Comparison of ENCODE assay signal across 8 cellular contexts in genomic region chr16:2904922-2905240, GRCh38. TPM values are rescaled to one million over a fixed set of nuclear protein-coding genes. Genes with fewer than 3 reads are reported as not detected.
DNase-seq lines count a peak whose midpoint lies in the region; ATAC-seq and TF ChIP-seq lines count a peak whose summit lies in the region.

No MANE protein-coding gene starts in this region.

- H3K4me1 ChIP-seq in PC-9 (replicated peaks; ENCODE audit: insufficient read depth) (peaks cover 20% of the 10 kb centered on the region), endodermal cell (ENCODE audit: control insufficient read depth, insufficient read depth, low read length) (no peaks in the 10 kb centered on the region), neuronal stem cell (ENCODE audit: control insufficient read depth in 2 of 2, insufficient read depth in 1 of 2, low read depth in 1 of 2, low read length in 2 of 2) (peaks cover 2 to 3% of the 10 kb centered on the region in 2 donors)

- DNase-seq in AG10803 (ENCODE audit: low read depth), result no peak
- no peak for DNase-seq in PC-9
- no peak for DNase-seq in endodermal cell
- DNase-seq in neuronal stem cell (ENCODE audit: low spot score), result no peak
- DNase-seq in GF-D8 (lab: John Stamatoyannopoulos, UW), result no peak
- DNase-seq in midbrain (lab: John Stamatoyannopoulos, UW), result no peak
- DNase-seq in NCI-H82 treated with DMSO at 0.1 percent for 48 hours (lab: John Stamatoyannopoulos, UW; ENCODE audit: unreplicated experiment), result no peak

- H2AK5ac ChIP-seq in neuronal stem cell (ENCODE audit: low read depth, low read length), result peak overlapping the region; percentile 94

- H3K79me2 ChIP-seq in PC-9 (ENCODE audit: low read depth), result no peaks in the 10 kb centered on the region

- peak overlapping the region; percentile 90 for H3K4me3 Mint-ChIP-seq in endodermal cell

- H3K27me3 Mint-ChIP-seq in endodermal cell (ENCODE audit: insufficient read depth), result peaks cover 6% of the 10 kb centered on the region

- POLR2A ChIA-PET in PC-9 (lab: Charles Lee; ENCODE audit: unreplicated experiment), result interaction anchor here (0.6 to 1.0 kb wide), 3 partner anchors 22 to 800 kb away, joined by 3 to 19 read pairs (median 16); partner anchors contain the start of gene FLYWCH2

- peak overlapping the region; percentile 79 for H2AFZ ChIP-seq in PC-9
- H2AFZ ChIP-seq in neuronal stem cell (ENCODE audit: low read length), result peak overlapping the region; percentile 76

- no peaks in the 10 kb centered on the region for H3K79me1 ChIP-seq in neuronal stem cell (ENCODE audit: low read depth, low read length)

- H3K18ac ChIP-seq in neuronal stem cell (ENCODE audit: low read length), result peak overlapping the region; percentile 97

- H3K9me3 ChIP-seq in PC-9 (ENCODE audit: insufficient read depth, low read depth), result no peaks in the 10 kb centered on the region
- no peaks in the 10 kb centered on the region for H3K9me3 ChIP-seq in endodermal cell (ENCODE audit: control insufficient read depth, low read length)
- H3K9me3 ChIP-seq in neuronal stem cell (replicated peaks in 1 of 2; ENCODE audit: control insufficient read depth in 2 of 2, insufficient read depth in 1 of 2, low read depth in 1 of 2, low read length in 2 of 2), result no peaks in the 10 kb centered on the region

- TSS peak; percentile 93 for BruUV-seq in PC-9 (replicated peaks; lab: Mats Ljungman, UMichigan)

- H4K20me1 ChIP-seq in PC-9 (ENCODE audit: insufficient read depth), result no peaks in the 10 kb centered on the region

- TF ChIP-seq CTCF in AG10803 (conservative IDR thresholded peaks at IDR 0.05; ENCODE audit: low read length), result no peak
- TF ChIP-seq CTCF in PC-9 (conservative IDR thresholded peaks at IDR 0.05), result no peak
- TF ChIP-seq CTCF in endodermal cell (conservative IDR thresholded peaks at IDR 0.05), result no peak

- H3K27ac ChIP-seq in PC-9 (peak overlapping the region; percentile 23; the same call in 1 of the 2 replicates), endodermal cell (ENCODE audit: low read depth, low read length) (peak overlapping the region; percentile 63), neuronal stem cell (replicated peaks; ENCODE audit: low read length) (peak overlapping the region; percentile 46)

- no peaks in the 10 kb centered on the region for H3K36me3 ChIP-seq in PC-9 (ENCODE audit: low read depth)
- no peaks in the 10 kb centered on the region for H3K36me3 ChIP-seq in endodermal cell (ENCODE audit: control insufficient read depth, insufficient read depth, low read length)
- H3K36me3 ChIP-seq in neuronal stem cell (replicated peaks in 1 of 2; ENCODE audit: control insufficient read depth in 2 of 2, insufficient read depth in 2 of 2, low read length in 2 of 2), result no peaks in the 10 kb centered on the region

- intact Hi-C loops in PC-9 (cut with micrococcal nuclease; ENCODE audit: unreplicated experiment), result loop anchor here (1.0 to 10.0 kb wide), 6 partner anchors 22 to 680 kb away; partner anchors contain the start of genes E4F1, FLYWCH2, KREMEN2 and PRSS27

- peak overlapping the region; percentile 97 for H3K27ac Mint-ChIP-seq in endodermal cell

- peak; percentile 1 for ATAC-seq in GM21423 (IDR thresholded peaks at IDR 0.05; ENCODE audit: unreplicated experiment)

- H2BK15ac ChIP-seq in neuronal stem cell (ENCODE audit: low read length), result peak overlapping the region; percentile 75

- H4K8ac ChIP-seq in neuronal stem cell (ENCODE audit: low read depth, low read length), result no peak overlapping the region

- 0 to 2% methylated on average over 12 to 32 of the region's 32 CpGs for WGBS in endodermal cell (ENCODE audit: insufficient coverage in 1 of 2, insufficient read length in 1 of 2), 2 experiments
- WGBS in neuronal stem cell (ENCODE audit: extremely low coverage in 2 of 2, insufficient read length in 2 of 2, insufficient replicate concordance in 1 of 2), 2 donors, result no CpG with 5 or more reads among the region's 32 CpGs

- peak overlapping the region; percentile 75 for H3K14ac ChIP-seq in neuronal stem cell (ENCODE audit: low read length)

- H3K4ac ChIP-seq in neuronal stem cell (ENCODE audit: low read length), result peak overlapping the region; percentile 37

- peaks cover 4% of the 10 kb centered on the region for H3K36me3 Mint-ChIP-seq in endodermal cell (ENCODE audit: low read depth)

- peaks cover 20% of the 10 kb centered on the region for H3F3A ChIP-seq in PC-9 (ENCODE audit: insufficient read depth, low read depth)

- peaks cover 12% of the 10 kb centered on the region for H3K9me3 Mint-ChIP-seq in endodermal cell

- no peaks in the 10 kb centered on the region for H3K9me2 ChIP-seq in PC-9 (ENCODE audit: insufficient read depth)

- H3K9ac ChIP-seq in endodermal cell (ENCODE audit: extremely low read depth, low read length, poor library complexity, severe bottlenecking) (peak overlapping the region; percentile 67), neuronal stem cell (ENCODE audit: low read depth, low read length, poor library complexity) (peak overlapping the region; percentile 93)

- peak overlapping the region; percentile 41 for H2BK12ac ChIP-seq in neuronal stem cell (ENCODE audit: low read length)

- peak overlapping the region; percentile 81 for H3K4me3 ChIP-seq in AG10803 (ENCODE audit: low read length)
- peak overlapping the region; percentile 86 for H3K4me3 ChIP-seq in PC-9
- peak overlapping the region; percentile 91 for H3K4me3 ChIP-seq in endodermal cell (ENCODE audit: low read length)
- H3K4me3 ChIP-seq in neuronal stem cell (ENCODE audit: low read length in 2 of 2), result peak overlapping the region; percentile 89 to 93

- H3K4me1 Mint-ChIP-seq in endodermal cell, result peaks cover 4% of the 10 kb centered on the region

- H3K27me3 ChIP-seq in PC-9 (ENCODE audit: insufficient read depth, low read depth), result no peaks in the 10 kb centered on the region
- H3K27me3 ChIP-seq in endodermal cell (ENCODE audit: control insufficient read depth, insufficient read depth, low read length, poor library complexity, severe bottlenecking), result no peaks in the 10 kb centered on the region
- peaks cover 0 to 1% (median 0%) of the 10 kb centered on the region in 3 experiments for H3K27me3 ChIP-seq in neuronal stem cell (ENCODE audit: control insufficient read depth in 3 of 3, insufficient read depth in 3 of 3, low read depth in 1 of 3, low read length in 3 of 3)

- peak overlapping the region; percentile 100 for H3K23ac ChIP-seq in neuronal stem cell (ENCODE audit: low read depth, low read length, poor library complexity)

- CTCF ChIA-PET in PC-9 (lab: Charles Lee), result interaction anchor here (0.6 kb wide), 1 partner anchor 1570 kb away, joined by 5 read pairs; no protein-coding TSS in a partner anchor

- H2BK5ac ChIP-seq in neuronal stem cell (ENCODE audit: low read length), result peak overlapping the region; percentile 82

- no peak overlapping the region for H2BK120ac ChIP-seq in neuronal stem cell (ENCODE audit: low read depth, low read length)

- H3K4me2 ChIP-seq in PC-9, result peak overlapping the region; percentile 87
- peak overlapping the region; percentile 98 for H3K4me2 ChIP-seq in neuronal stem cell (ENCODE audit: insufficient read depth, low read length, poor library complexity, severe bottlenecking)

- no peak overlapping the region for H4K91ac ChIP-seq in neuronal stem cell (ENCODE audit: low read depth, low read length, poor library complexity)

RNA-seq across cellular contexts. Expression of gene FLYWCH1, which starts 6.8 kb away (rescaled TPM):
- total RNA-seq in PC-9 (2021) (79.9 and 84.8 TPM in 2 replicates), endodermal cell (10 to 100 TPM; 20.5 to 33.6 TPM)
- polyA plus RNA-seq in endodermal cell (2013, experiment 1 of 2), result 16.4 TPM
- polyA plus RNA-seq in endodermal cell (2013, experiment 2 of 2), result 17.2 TPM
- polyA plus RNA-seq in neuronal stem cell (2013, experiment 1 of 2), result 8.3 TPM
- polyA plus RNA-seq in neuronal stem cell (2013, experiment 2 of 2), result 8.3 TPM

RNA-seq across cellular contexts. Expression of gene FLYWCH2, which starts 21.9 kb away (rescaled TPM):
- total RNA-seq in PC-9 (2021), result 41.5 and 50.1 TPM in 2 replicates
- total RNA-seq in endodermal cell, result 10 to 100 TPM; 30.9 to 35.5 TPM
- polyA plus RNA-seq in endodermal cell (2013, experiment 1 of 2), result 17.2 TPM
- 16.3 TPM for polyA plus RNA-seq in endodermal cell (2013, experiment 2 of 2)
- 25.5 TPM for polyA plus RNA-seq in neuronal stem cell (2013, experiment 1 of 2)
- 24.0 TPM for polyA plus RNA-seq in neuronal stem cell (2013, experiment 2 of 2)

RNA-seq across cellular contexts. Expression of gene PRSS22, which starts 46.9 kb away (rescaled TPM):
- total RNA-seq in PC-9 (2021), result 98.2 and 99.7 TPM in 2 replicates
- total RNA-seq in endodermal cell, result 1 to 10 TPM; 5.0 to 6.2 TPM
- 0.57 TPM for polyA plus RNA-seq in endodermal cell (2013, experiment 1 of 2)
- not detected for polyA plus RNA-seq in endodermal cell (2013, experiment 2 of 2)
- polyA plus RNA-seq in neuronal stem cell (2013, experiment 1 of 2), result not detected
- not detected for polyA plus RNA-seq in neuronal stem cell (2013, experiment 2 of 2)

RNA-seq across cellular contexts. Expression of gene KREMEN2, which starts 59.2 kb away (rescaled TPM):
- total RNA-seq in PC-9 (2021) (8.4 and 16.2 TPM in 2 replicates), endodermal cell (1 to 10 TPM; 5.0 to 8.4 TPM)
- polyA plus RNA-seq in endodermal cell (2013, experiment 1 of 2), result 2.5 TPM
- polyA plus RNA-seq in endodermal cell (2013, experiment 2 of 2), result 3.9 TPM
- 3.8 TPM for polyA plus RNA-seq in neuronal stem cell (2013, experiment 1 of 2)
- polyA plus RNA-seq in neuronal stem cell (2013, experiment 2 of 2), result 3.9 TPM

Comparison
In these comparisons a context has a peak if more than half of its experiments do, and no peak if none do; other contexts are left out.
1. RNA of gene PRSS22, which starts 46.9 kb away (total RNA-seq): 98.2 to 99.7 TPM in PC-9; 5.0 to 6.2 TPM in endodermal cell; every median in the first group is over 10 times any median in the second.
2. Peak in every context shown above with its lines, with median percentiles within 50 percentile points of each other: H3K4me3 ChIP-seq and H3K27ac ChIP-seq.